29 cellular contexts compared by ENCODE assay signal in the genomic region with DNA sequence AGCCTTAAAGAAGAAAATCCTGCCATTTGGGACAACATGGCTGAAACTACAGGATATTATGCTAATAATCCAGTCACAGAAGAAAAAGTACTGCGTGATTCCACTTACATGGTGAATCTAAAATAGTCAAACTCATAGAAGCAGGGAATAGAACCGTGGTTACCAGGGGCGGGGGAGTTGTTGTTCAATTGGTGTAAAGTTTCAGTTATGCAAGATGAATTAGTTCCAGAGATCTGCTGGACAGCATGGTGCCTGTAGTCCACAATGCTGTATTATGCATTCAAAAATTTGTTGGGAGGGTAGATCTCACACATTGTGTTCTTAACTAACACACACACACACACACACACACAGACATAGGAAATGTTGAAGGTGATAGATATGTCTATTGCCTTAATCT.
"Had no signal": no experiment of that assay in that cellular context is flagged by ENCODE, and none has a peak within 500 bp of the region (broad histone marks: within the 10 kb centered on the region; RNA-seq: fewer than 3 reads in every experiment).

No MANE protein-coding gene starts in this region.

- DNase-seq: activated effector memory CD4-positive, alpha-beta T cell treated with anti-CD3 and anti-CD28 coated beads, Interleukin-2, amount 50 U/mL, for 16 hours; activated effector memory CD4-positive, alpha-beta T cell treated with Interleukin-2 at 50 U/mL for 16 hours; activated gamma-delta T cell; activated gamma-delta T cell treated with Interleukin-2 at 50 U/mL for 16 hours; activated naive CD4-positive, alpha-beta T cell; activated naive CD4-positive, alpha-beta T cell treated with anti-CD3 and anti-CD28 coated beads for 36 hours; activated naive CD4-positive, alpha-beta T cell treated with anti-CD3 and anti-CD28 coated beads, Interleukin-2, amount 10 ng/mL, durations not matched to agents 7 days and 5 days; activated naive CD4-positive, alpha-beta T cell treated with anti-CD3 and anti-CD28 coated beads, Interleukin-2, amount 50 U/mL, for 16 hours; activated naive CD4-positive, alpha-beta T cell treated with Interleukin-2 at 50 U/mL for 16 hours; activated naive CD8-positive, alpha-beta T cell treated with anti-CD3 and anti-CD28 coated beads for 36 hours; activated naive CD8-positive, alpha-beta T cell treated with anti-CD3 and anti-CD28 coated beads, Interleukin-2, amount 10 ng/mL, durations not matched to agents 7 days and 5 days; activated naive CD8-positive, alpha-beta T cell treated with anti-CD3 and anti-CD28 coated beads, Interleukin-2, amount 50 U/mL, for 24 hours; activated T-cell treated with anti-CD3 and anti-CD28 coated beads, Interleukin-2, amount 50 U/mL, for 24 hours; activated T-cell treated with anti-CD3 and anti-CD28 coated beads, Interleukin-2, amount 50 U/mL, for 4 hours; activated T-cell treated with anti-CD3 and anti-CD28 coated beads, Interleukin-2, amount 50 U/mL, for 48 hours; activated T-cell treated with anti-CD3 and anti-CD28 coated beads, Interleukin-2, amount 50 U/mL, for 72 hours; adrenal gland; amniotic stem cell; amygdala; anterior cingulate cortex; aorta; body of pancreas; brain microvascular endothelial cell; caudate nucleus; central memory CD4-positive, alpha-beta T cell; cerebellar nuclear complex had no signal

- H3K27ac ChIP-seq: adrenal gland, ascending aorta, brain microvascular endothelial cell, breast epithelium, cardiac muscle cell had no signal

- H3K4me1 ChIP-seq: adrenal gland, ascending aorta, breast epithelium had no signal

- H3K4me3 ChIP-seq: adrenal gland, ascending aorta, body of pancreas, breast epithelium, cardiac muscle cell had no signal

- H3K27me3 ChIP-seq: adrenal gland, ascending aorta, body of pancreas, brain microvascular endothelial cell, breast epithelium, cardiac muscle cell had no signal

- H3K36me3 ChIP-seq: adrenal gland, ascending aorta, brain microvascular endothelial cell, breast epithelium, cardiac muscle cell had no signal

- H3K9me3 ChIP-seq: adrenal gland, ascending aorta, body of pancreas, breast epithelium had no signal
